ENCODE assay signal across 12 cellular contexts in genomic region chr7:50713357-50713965, GRCh38.
"Had no signal": no experiment of that assay in that cellular context is flagged by ENCODE, and none has a peak within 500 bp of the region (broad histone marks: within the 10 kb centered on the region; RNA-seq: fewer than 3 reads in every experiment).

No MANE protein-coding gene starts in this region.

- H3K36me3 Mint-ChIP-seq: naive thymus-derived CD8-positive, alpha-beta T cell had no signal

- H3K4me3 Mint-ChIP-seq: activated T-cell treated with anti-CD3 and anti-CD28 coated beads, Interleukin-2, amount 50 U/mL, for 72 hours; endodermal cell had no signal

- ATAC-seq: activated CD4-positive, CD25-positive, alpha-beta regulatory T cell treated with anti-CD3 and anti-CD28 coated beads, Interleukin-2, amount 50 U/mL, for 24 hours; activated T-cell treated with anti-CD3 and anti-CD28 coated beads, Interleukin-2, amount 50 U/mL, for 72 hours; mucosa of descending colon had no signal

- H3K9me3 ChIP-seq: mucosa of descending colon, testis had no signal

- H3K27me3 ChIP-seq: testis had no signal

- DNase-seq: activated CD4-positive, alpha-beta T cell treated with anti-CD3 and anti-CD28 coated beads, Interleukin-2, amount 50 U/mL, for 48 hours; activated gamma-delta T cell treated with Interleukin-2 at 50 U/mL for 16 hours; activated T-cell treated with anti-CD3 and anti-CD28 coated beads, Interleukin-2, amount 50 U/mL, for 72 hours; cerebellar nuclear complex; endodermal cell; mammary epithelial cell; mucosa of descending colon; naive thymus-derived CD8-positive, alpha-beta T cell; stimulated activated CD4-positive, alpha-beta T cell treated with anti-CD3 and anti-CD28 coated beads, Interleukin-2, amount 100 ng/mL, for 48 hours; stimulated activated naive CD4-positive, alpha-beta T cell treated with Interleukin-2 at 50 U/mL for 16 hours; testis had no signal

- H3K9me3 Mint-ChIP-seq: endodermal cell had no signal

- H3K27ac Mint-ChIP-seq: activated T-cell treated with anti-CD3 and anti-CD28 coated beads, Interleukin-2, amount 50 U/mL, for 72 hours; endodermal cell had no signal

- H3K4me1 ChIP-seq: testis had no signal

- H3K27ac ChIP-seq: testis had no signal

- H3K4me3 ChIP-seq: mucosa of descending colon, testis had no signal
